Comparison of ENCODE assay signal across 1 cellular context in the genomic region with DNA sequence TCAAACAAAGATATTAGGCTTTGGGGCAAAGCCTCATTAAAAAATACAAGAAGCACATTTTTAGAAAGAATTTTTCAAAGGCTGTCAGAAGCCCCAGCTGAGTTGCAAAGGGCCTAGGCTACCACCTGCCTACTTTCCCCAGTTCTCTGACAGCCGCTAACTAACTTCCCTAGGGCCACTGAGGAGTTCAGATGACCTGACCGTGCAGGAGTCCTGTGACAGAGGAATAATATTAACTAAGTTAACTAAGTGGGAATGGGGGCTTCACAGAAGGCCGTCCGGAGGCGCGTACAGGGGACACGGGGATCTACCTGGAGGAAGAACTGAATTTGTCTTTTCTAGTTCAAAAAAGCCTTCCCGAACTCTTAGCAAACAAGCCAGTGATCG.
TF ChIP-seq lines count a peak whose summit lies in the region.

No MANE protein-coding gene starts in this region.

TF ChIP-seq in WTC11, 78 proteins besides CTCF, POLR2A, EP300 and RAD21 (continued from another document):
- TF ChIP-seq ZNF423 (CRISPR knock-in tag; IDR thresholded peaks at IDR 0.05), result no peak
TF ChIP-seq in WTC11: peak in this region for 0.
